1 cellular context compared by ENCODE assay signal in the genomic region with DNA sequence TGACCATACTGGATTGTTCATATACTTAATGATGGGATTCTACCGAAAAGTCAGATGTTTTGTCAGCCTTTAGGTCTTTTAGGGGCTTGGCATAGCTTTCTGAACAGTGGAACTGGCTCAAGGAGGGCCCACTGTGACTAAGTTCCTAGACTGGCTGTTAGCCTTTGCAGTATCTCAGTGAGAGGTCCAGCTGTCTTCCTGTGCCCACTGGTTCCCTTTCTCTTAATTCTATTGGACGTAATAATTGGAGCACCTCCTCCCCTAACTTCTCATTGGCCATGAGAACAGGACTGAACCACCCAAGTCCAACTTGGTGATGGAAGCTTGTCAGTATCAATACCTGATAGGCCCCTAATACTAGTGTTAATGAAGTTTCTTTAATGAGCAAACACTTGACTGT.
TF ChIP-seq lines count a peak whose summit lies in the region.

No MANE protein-coding gene starts in this region.

TF ChIP-seq in endothelial cell of umbilical vein, 7 proteins besides CTCF, POLR2A, EP300 and RAD21:
- TF ChIP-seq MAX (IDR thresholded peaks at IDR 0.05; ENCODE audit: insufficient read depth, insufficient read length) (no peak), FOS (IDR thresholded peaks at IDR 0.05; ENCODE audit: borderline replicate concordance, insufficient read depth, low read length) (no peak)
TF ChIP-seq in endothelial cell of umbilical vein: peak in this region for 0.
